In genomic region chr7:5824297-5824610, GRCh38 we compare ENCODE assay signal across 10 cellular contexts. TPM values are rescaled to one million over a fixed set of nuclear protein-coding genes. Genes with fewer than 3 reads are reported as not detected.
DNase-seq lines count a peak whose midpoint lies in the region; ATAC-seq, FAIRE-seq and TF ChIP-seq lines count a peak whose summit lies in the region.
"Had no signal": no experiment of that assay in that cellular context is flagged by ENCODE, and none has a peak within 500 bp of the region (broad histone marks: within the 10 kb centered on the region; RNA-seq: fewer than 3 reads in every experiment).

No MANE protein-coding gene starts in this region.

- intact Hi-C loops in activated CD4-positive, alpha-beta T cell treated with anti-CD3 and anti-CD28 coated beads, Interleukin-2, amount 10 ng/mL, durations not matched to agents 24 days and 14 days (cut with micrococcal nuclease): no loop called here
- intact Hi-C loops in left cardiac atrium (cut with DNase I): no loop called here

- peak overlapping the region; percentile 85 for H3K4me3 Mint-ChIP-seq in activated CD4-positive, alpha-beta T cell treated with anti-CD3 and anti-CD28 coated beads, Interleukin-2, amount 10 ng/mL, durations not matched to agents 24 days and 14 days
- H3K4me3 Mint-ChIP-seq in activated naive CD8-positive, alpha-beta T cell treated with anti-CD3 and anti-CD28 coated beads, Interleukin-2, amount 50 U/mL, for 24 hours: peak overlapping the region; percentile 80

- H3K4me1 ChIP-seq in DND-41 (ENCODE audit: insufficient read depth, low read length): peaks cover 21% of the 10 kb centered on the region

- peaks cover 2% of the 10 kb centered on the region for H3K36me3 Mint-ChIP-seq in activated CD4-positive, alpha-beta T cell treated with anti-CD3 and anti-CD28 coated beads, Interleukin-2, amount 10 ng/mL, durations not matched to agents 24 days and 14 days (ENCODE audit: low read depth)
- no peaks in the 10 kb centered on the region for H3K36me3 Mint-ChIP-seq in activated naive CD8-positive, alpha-beta T cell treated with anti-CD3 and anti-CD28 coated beads, Interleukin-2, amount 50 U/mL, for 24 hours (ENCODE audit: low read depth)

- H3K36me3 ChIP-seq in DND-41 (ENCODE audit: insufficient read depth, low read length): no peaks in the 10 kb centered on the region

- ATAC-seq in DND-41 (ENCODE audit: insufficient read depth, low read depth) (no peak), left cardiac atrium (no peak)
- peak; percentile 69 for ATAC-seq in activated naive CD8-positive, alpha-beta T cell treated with anti-CD3 and anti-CD28 coated beads, Interleukin-2, amount 50 U/mL, for 24 hours

- peak overlapping the region in 1 of 2 experiments; percentile 5; a peak in 1 of 4 replicates for H3K4me3 ChIP-seq in DND-41 (ENCODE audit: low read depth in 1 of 2, low read length in 2 of 2)

- H3K27ac ChIP-seq in DND-41 (ENCODE audit: low read length): no peak overlapping the region

- no peaks in the 10 kb centered on the region for H3K9me3 ChIP-seq in DND-41 (ENCODE audit: insufficient read depth, low read length, severe bottlenecking)

- peak overlapping the region; percentile 45 for H3K27ac Mint-ChIP-seq in activated CD4-positive, alpha-beta T cell treated with anti-CD3 and anti-CD28 coated beads, Interleukin-2, amount 10 ng/mL, durations not matched to agents 24 days and 14 days
- peak overlapping the region; percentile 69 for H3K27ac Mint-ChIP-seq in activated naive CD8-positive, alpha-beta T cell treated with anti-CD3 and anti-CD28 coated beads, Interleukin-2, amount 50 U/mL, for 24 hours

- H2AFZ ChIP-seq in DND-41 (ENCODE audit: low read depth, low read length): peak overlapping the region; percentile 53; the same call in 1 of the 2 replicates

- DNase-seq in DND-41 (no peak), left cardiac atrium (no peak), HTR-8/SVneo (ENCODE audit: insufficient read length, low spot score) (no peak), NCI-H510A treated with DMSO at 0.1 percent for 48 hours (lab: John Stamatoyannopoulos, UW) (no peak), hepatic stellate cell (ENCODE audit: low spot score) (no peak)
- peak; percentile 84 for DNase-seq in activated CD4-positive, alpha-beta T cell treated with anti-CD3 and anti-CD28 coated beads, Interleukin-2, amount 10 ng/mL, durations not matched to agents 24 days and 14 days
- DNase-seq in activated naive CD8-positive, alpha-beta T cell treated with anti-CD3 and anti-CD28 coated beads, Interleukin-2, amount 50 U/mL, for 24 hours: peak; percentile 40
- DNase-seq in stimulated activated CD4-positive, alpha-beta T cell treated with anti-CD3 and anti-CD28 coated beads, Interleukin-15, amount 100 ng/mL, for 24 hours: peak; percentile 53
- DNase-seq: NCI-H1105 had no signal

- FAIRE-seq in HTR-8/SVneo (lab: Jason Lieb, UNC): no peak
- FAIRE-seq: H1 had no signal

- H3K9ac ChIP-seq in DND-41 (ENCODE audit: low read depth, low read length): no peak overlapping the region

- H3K27me3 Mint-ChIP-seq in activated CD4-positive, alpha-beta T cell treated with anti-CD3 and anti-CD28 coated beads, Interleukin-2, amount 10 ng/mL, durations not matched to agents 24 days and 14 days: no peaks in the 10 kb centered on the region
- no peaks in the 10 kb centered on the region for H3K27me3 Mint-ChIP-seq in activated naive CD8-positive, alpha-beta T cell treated with anti-CD3 and anti-CD28 coated beads, Interleukin-2, amount 50 U/mL, for 24 hours

- no peaks in the 10 kb centered on the region for H3K27me3 ChIP-seq in DND-41 (ENCODE audit: insufficient read depth, low read length, poor library complexity)

- 0 out of 2 replicates have a peak overlapping the region, but pooled peaks have one; percentile 97 for H3K4me2 ChIP-seq in DND-41 (ENCODE audit: insufficient read depth, low read length)

- no peaks in the 10 kb centered on the region for H4K20me1 ChIP-seq in DND-41 (ENCODE audit: insufficient read depth, low read length)

- H3K79me2 ChIP-seq in DND-41 (ENCODE audit: insufficient read depth, low read length): no peaks in the 10 kb centered on the region

- no peak for TF ChIP-seq CTCF in DND-41 (IDR thresholded peaks at IDR 0.05; ENCODE audit: borderline replicate concordance, extremely low read depth, low read length, poor library complexity, severe bottlenecking)

- peaks cover 18% of the 10 kb centered on the region for H3K4me1 Mint-ChIP-seq in activated CD4-positive, alpha-beta T cell treated with anti-CD3 and anti-CD28 coated beads, Interleukin-2, amount 10 ng/mL, durations not matched to agents 24 days and 14 days
- H3K4me1 Mint-ChIP-seq in activated naive CD8-positive, alpha-beta T cell treated with anti-CD3 and anti-CD28 coated beads, Interleukin-2, amount 50 U/mL, for 24 hours: peaks cover 28% of the 10 kb centered on the region

- no peaks in the 10 kb centered on the region for H3K9me3 Mint-ChIP-seq in activated CD4-positive, alpha-beta T cell treated with anti-CD3 and anti-CD28 coated beads, Interleukin-2, amount 10 ng/mL, durations not matched to agents 24 days and 14 days
- no peaks in the 10 kb centered on the region for H3K9me3 Mint-ChIP-seq in activated naive CD8-positive, alpha-beta T cell treated with anti-CD3 and anti-CD28 coated beads, Interleukin-2, amount 50 U/mL, for 24 hours

RNA-seq across cellular contexts. Expression of gene RNF216, which starts 42.8 kb away (rescaled TPM):
- 41.0 and 41.1 TPM in 2 replicates for total RNA-seq in activated CD4-positive, alpha-beta T cell treated with anti-CD3 and anti-CD28 coated beads, Interleukin-2, amount 10 ng/mL, durations not matched to agents 24 days and 14 days
- 10 to 100 TPM; 28.0 to 40.2 TPM for total RNA-seq in left cardiac atrium

RNA-seq across cellular contexts. Expression of gene OCM, which starts 56.3 kb away (rescaled TPM):
- total RNA-seq in activated CD4-positive, alpha-beta T cell treated with anti-CD3 and anti-CD28 coated beads, Interleukin-2, amount 10 ng/mL, durations not matched to agents 24 days and 14 days: not detected in 2 replicates
- not detected for total RNA-seq in left cardiac atrium
- total RNA-seq: H1 had no signal

Comparison
In these comparisons a context has a peak if more than half of its experiments do, and no peak if none do; other contexts are left out.
1. DNase-seq: peak in activated CD4-positive, alpha-beta T cell treated with anti-CD3 and anti-CD28 coated beads, Interleukin-2, amount 10 ng/mL, durations not matched to agents 24 days and 14 days (single experiment), activated naive CD8-positive, alpha-beta T cell treated with anti-CD3 and anti-CD28 coated beads, Interleukin-2, amount 50 U/mL, for 24 hours (single experiment) and stimulated activated CD4-positive, alpha-beta T cell treated with anti-CD3 and anti-CD28 coated beads, Interleukin-15, amount 100 ng/mL, for 24 hours (single experiment); none in DND-41 (single experiment), left cardiac atrium (single experiment), HTR-8/SVneo (single experiment), NCI-H510A treated with DMSO at 0.1 percent for 48 hours (single experiment) and hepatic stellate cell (single experiment).